1 cellular context compared by ENCODE assay signal in the genomic region with DNA sequence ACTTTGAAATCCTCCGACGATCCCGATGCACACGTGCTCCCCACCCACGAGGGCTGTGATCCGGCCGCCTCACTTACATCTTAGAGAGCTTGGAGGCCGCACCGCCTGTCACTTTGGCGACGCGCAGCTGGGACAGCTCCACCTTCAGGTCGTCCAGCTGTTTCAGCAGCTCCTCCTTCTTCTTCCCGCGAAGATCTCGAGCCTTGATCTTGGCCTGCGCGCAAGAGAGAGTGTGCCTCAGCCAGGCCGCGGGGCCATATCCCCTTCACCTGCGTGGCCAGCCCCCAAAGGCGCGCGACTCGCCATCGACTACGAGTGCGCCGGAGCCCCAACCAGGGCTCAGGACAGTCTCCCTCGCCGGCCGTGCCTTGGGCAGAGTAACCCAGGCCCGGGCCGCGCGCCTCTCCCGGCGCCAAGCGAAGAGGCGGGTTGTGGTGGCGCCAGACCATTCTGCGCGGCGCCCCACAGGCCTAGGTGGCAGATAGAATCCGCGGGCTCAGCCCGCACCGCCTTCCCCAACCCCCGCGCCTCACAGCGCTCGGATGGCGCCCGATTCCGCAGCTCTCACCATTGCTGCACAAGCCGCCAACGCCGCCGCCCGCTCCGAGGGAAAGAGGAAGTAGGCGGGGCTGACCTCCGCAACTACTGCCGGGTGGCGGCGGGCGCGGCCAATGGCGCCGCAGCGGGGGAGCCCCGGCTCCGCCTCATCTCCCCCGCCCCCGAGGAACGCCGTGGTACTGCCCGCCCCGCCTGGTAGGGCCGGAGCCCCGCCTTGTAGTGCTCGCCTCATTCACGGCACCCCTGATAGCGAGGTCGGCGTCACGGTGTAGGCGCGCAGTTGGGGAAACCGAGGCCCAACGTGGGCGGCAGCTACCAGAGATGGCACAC.
A peak's percentile ranks its signal among the peaks of the same experiment; 100 is the strongest.
TF ChIP-seq lines count a peak whose summit lies in the region.

A gene (plus strand): TSS at position 789 of the 888 bp plus-strand sequence. CDS start 7,161 bp downstream, outside the sequence.
A gene (minus strand): TSS at position 616 of the 888 bp plus-strand sequence. CDS start 45 bp downstream, at position 571.

TF ChIP-seq in K562, 482 proteins besides CTCF, POLR2A, EP300 and RAD21 (continued from another document and continues in another):
- TF ChIP-seq, protein P1, sequence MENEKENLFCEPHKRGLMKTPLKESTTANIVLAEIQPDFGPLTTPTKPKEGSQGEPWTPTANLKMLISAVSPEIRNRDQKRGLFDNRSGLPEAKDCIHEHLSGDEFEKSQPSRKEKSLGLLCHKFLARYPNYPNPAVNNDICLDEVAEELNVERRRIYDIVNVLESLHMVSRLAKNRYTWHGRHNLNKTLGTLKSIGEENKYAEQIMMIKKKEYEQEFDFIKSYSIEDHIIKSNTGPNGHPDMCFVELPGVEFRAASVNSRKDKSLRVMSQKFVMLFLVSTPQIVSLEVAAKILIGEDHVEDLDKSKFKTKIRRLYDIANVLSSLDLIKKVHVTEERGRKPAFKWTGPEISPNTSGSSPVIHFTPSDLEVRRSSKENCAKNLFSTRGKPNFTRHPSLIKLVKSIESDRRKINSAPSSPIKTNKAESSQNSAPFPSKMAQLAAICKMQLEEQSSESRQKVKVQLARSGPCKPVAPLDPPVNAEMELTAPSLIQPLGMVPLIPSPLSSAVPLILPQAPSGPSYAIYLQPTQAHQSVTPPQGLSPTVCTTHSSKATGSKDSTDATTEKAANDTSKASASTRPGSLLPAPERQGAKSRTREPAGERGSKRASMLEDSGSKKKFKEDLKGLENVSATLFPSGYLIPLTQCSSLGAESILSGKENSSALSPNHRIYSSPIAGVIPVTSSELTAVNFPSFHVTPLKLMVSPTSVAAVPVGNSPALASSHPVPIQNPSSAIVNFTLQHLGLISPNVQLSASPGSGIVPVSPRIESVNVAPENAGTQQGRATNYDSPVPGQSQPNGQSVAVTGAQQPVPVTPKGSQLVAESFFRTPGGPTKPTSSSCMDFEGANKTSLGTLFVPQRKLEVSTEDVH (IDR thresholded peaks at IDR 0.05; ENCODE audit: low read depth, partially characterized antibody), result peak; percentile 65
- TF ChIP-seq SMARCA4 (IDR thresholded peaks at IDR 0.05) (no peak), TSC22D4 (tag; IDR thresholded peaks at IDR 0.05) (no peak), HNRNPL (IDR thresholded peaks at IDR 0.05; ENCODE audit: low read depth, low read length) (peak; percentile 90), ZNF668 (CRISPR knock-in tag; IDR thresholded peaks at IDR 0.05) (no peak), TAL1 (IDR thresholded peaks at IDR 0.05) (no peak), ZFPM2 (CRISPR knock-in tag; IDR thresholded peaks at IDR 0.05) (0 out of 2 replicates have a peak, but pooled peaks have one; percentile 71), ZKSCAN3 (CRISPR knock-in tag; IDR thresholded peaks at IDR 0.05) (no peak), HDAC8 (tag; IDR thresholded peaks at IDR 0.05) (no peak), NFIX (CRISPR knock-in tag; IDR thresholded peaks at IDR 0.05; ENCODE audit: low read depth) (no peak), C11orf30 (IDR thresholded peaks at IDR 0.05; ENCODE audit: low read depth) (no peak), POLR2B (IDR thresholded peaks at IDR 0.05; ENCODE audit: low read depth, partially characterized antibody) (peak; percentile 91), ZNF644 (tag; IDR thresholded peaks at IDR 0.05; ENCODE audit: low read depth) (no peak), SLC30A9 (CRISPR knock-in tag; IDR thresholded peaks at IDR 0.05) (no peak), HIVEP1 (CRISPR knock-in tag; IDR thresholded peaks at IDR 0.05) (no peak), EHMT2 (IDR thresholded peaks at IDR 0.05) (no peak), ZSCAN29 (IDR thresholded peaks at IDR 0.05) (0 out of 2 replicates have a peak, but pooled peaks have one; percentile 52), SRSF3 (IDR thresholded peaks at IDR 0.05; ENCODE audit: insufficient read depth, low read length) (0 out of 2 replicates have a peak, but pooled peaks have one; percentile 93), HMG20B (CRISPR knock-in tag; IDR thresholded peaks at IDR 0.05) (no peak), SUPT5H (IDR thresholded peaks at IDR 0.05) (peak; percentile 97), PRPF4 (IDR thresholded peaks at IDR 0.05; ENCODE audit: insufficient read depth, low read depth, low read length, poor library complexity, severe bottlenecking) (peak; percentile 95), ESRRB (CRISPR knock-in tag; IDR thresholded peaks at IDR 0.05; ENCODE audit: borderline replicate concordance) (no peak), FUS (optimal IDR thresholded peaks at IDR 0.05; ENCODE audit: low read depth, low read length) (peak; percentile 83), CHD2 (IDR thresholded peaks at IDR 0.05; ENCODE audit: low read depth, low read length) (peak; percentile 29; the same call in 1 of the 2 replicates), MYNN (IDR thresholded peaks at IDR 0.05) (no peak), MYNN (CRISPR knock-in tag; IDR thresholded peaks at IDR 0.05) (no peak), SMAD3 (CRISPR knock-in tag; conservative IDR thresholded peaks at IDR 0.05) (no peak), BRD4 (IDR thresholded peaks at IDR 0.05) (peak; percentile 98), HEY1 (CRISPR knock-in tag; IDR thresholded peaks at IDR 0.05; ENCODE audit: borderline replicate concordance) (no peak), ZNF175 (CRISPR knock-in tag; IDR thresholded peaks at IDR 0.05; ENCODE audit: low read depth) (no peak), KLF16 (IDR thresholded peaks at IDR 0.05) (no peak), ZC3H4 (CRISPR knock-in tag; IDR thresholded peaks at IDR 0.05; ENCODE audit: borderline replicate concordance) (no peak), TEAD2 (tag; IDR thresholded peaks at IDR 0.05) (no peak), ZBTB8A (IDR thresholded peaks at IDR 0.05; ENCODE audit: partially characterized antibody) (no peak), YBX1 (IDR thresholded peaks at IDR 0.05) (no peak), ARNT (IDR thresholded peaks at IDR 0.05) (no peak), CCNT2 (IDR thresholded peaks at IDR 0.05; ENCODE audit: borderline replicate concordance, extremely low read depth, insufficient read length, low read depth, low read length) (peak; percentile 96), EWSR1 (IDR thresholded peaks at IDR 0.05; ENCODE audit: borderline replicate concordance, low read depth, partially characterized antibody) (no peak), SNRNP70 (optimal IDR thresholded peaks at IDR 0.05; ENCODE audit: low read depth, low read length) (no peak), NELFE (IDR thresholded peaks at IDR 0.05; ENCODE audit: insufficient read depth, insufficient read length) (no peak), ZNF324 (CRISPR knock-in tag; IDR thresholded peaks at IDR 0.05) (no peak), EGR1 (conservative IDR thresholded peaks at IDR 0.05) (peak; percentile 85)
- TF ChIP-seq, protein P2, sequence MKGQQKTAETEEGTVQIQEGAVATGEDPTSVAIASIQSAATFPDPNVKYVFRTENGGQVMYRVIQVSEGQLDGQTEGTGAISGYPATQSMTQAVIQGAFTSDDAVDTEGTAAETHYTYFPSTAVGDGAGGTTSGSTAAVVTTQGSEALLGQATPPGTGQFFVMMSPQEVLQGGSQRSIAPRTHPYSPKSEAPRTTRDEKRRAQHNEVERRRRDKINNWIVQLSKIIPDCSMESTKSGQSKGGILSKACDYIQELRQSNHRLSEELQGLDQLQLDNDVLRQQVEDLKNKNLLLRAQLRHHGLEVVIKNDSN (CRISPR knock-in tag; IDR thresholded peaks at IDR 0.05), result no peak
- TF ChIP-seq, protein P3, sequence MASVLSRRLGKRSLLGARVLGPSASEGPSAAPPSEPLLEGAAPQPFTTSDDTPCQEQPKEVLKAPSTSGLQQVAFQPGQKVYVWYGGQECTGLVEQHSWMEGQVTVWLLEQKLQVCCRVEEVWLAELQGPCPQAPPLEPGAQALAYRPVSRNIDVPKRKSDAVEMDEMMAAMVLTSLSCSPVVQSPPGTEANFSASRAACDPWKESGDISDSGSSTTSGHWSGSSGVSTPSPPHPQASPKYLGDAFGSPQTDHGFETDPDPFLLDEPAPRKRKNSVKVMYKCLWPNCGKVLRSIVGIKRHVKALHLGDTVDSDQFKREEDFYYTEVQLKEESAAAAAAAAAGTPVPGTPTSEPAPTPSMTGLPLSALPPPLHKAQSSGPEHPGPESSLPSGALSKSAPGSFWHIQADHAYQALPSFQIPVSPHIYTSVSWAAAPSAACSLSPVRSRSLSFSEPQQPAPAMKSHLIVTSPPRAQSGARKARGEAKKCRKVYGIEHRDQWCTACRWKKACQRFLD (CRISPR knock-in tag; IDR thresholded peaks at IDR 0.05), result peak; percentile 41; the same call in 1 of the 2 replicates
- TF ChIP-seq, protein P4, sequence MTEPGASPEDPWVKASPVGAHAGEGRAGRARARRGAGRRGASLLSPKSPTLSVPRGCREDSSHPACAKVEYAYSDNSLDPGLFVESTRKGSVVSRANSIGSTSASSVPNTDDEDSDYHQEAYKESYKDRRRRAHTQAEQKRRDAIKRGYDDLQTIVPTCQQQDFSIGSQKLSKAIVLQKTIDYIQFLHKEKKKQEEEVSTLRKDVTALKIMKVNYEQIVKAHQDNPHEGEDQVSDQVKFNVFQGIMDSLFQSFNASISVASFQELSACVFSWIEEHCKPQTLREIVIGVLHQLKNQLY (CRISPR knock-in tag; conservative IDR thresholded peaks at IDR 0.05), result peak in 1 of 2 experiments; percentile 61; a peak in 1 of 4 replicates
- TF ChIP-seq, protein P5, sequence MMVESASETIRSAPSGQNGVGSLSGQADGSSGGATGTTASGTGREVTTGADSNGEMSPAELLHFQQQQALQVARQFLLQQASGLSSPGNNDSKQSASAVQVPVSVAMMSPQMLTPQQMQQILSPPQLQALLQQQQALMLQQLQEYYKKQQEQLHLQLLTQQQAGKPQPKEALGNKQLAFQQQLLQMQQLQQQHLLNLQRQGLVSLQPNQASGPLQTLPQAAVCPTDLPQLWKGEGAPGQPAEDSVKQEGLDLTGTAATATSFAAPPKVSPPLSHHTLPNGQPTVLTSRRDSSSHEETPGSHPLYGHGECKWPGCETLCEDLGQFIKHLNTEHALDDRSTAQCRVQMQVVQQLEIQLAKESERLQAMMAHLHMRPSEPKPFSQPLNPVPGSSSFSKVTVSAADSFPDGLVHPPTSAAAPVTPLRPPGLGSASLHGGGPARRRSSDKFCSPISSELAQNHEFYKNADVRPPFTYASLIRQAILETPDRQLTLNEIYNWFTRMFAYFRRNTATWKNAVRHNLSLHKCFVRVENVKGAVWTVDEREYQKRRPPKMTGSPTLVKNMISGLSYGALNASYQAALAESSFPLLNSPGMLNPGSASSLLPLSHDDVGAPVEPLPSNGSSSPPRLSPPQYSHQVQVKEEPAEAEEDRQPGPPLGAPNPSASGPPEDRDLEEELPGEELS (CRISPR knock-in tag; IDR thresholded peaks at IDR 0.05; ENCODE audit: borderline replicate concordance), result no peak
- TF ChIP-seq, protein P6, sequence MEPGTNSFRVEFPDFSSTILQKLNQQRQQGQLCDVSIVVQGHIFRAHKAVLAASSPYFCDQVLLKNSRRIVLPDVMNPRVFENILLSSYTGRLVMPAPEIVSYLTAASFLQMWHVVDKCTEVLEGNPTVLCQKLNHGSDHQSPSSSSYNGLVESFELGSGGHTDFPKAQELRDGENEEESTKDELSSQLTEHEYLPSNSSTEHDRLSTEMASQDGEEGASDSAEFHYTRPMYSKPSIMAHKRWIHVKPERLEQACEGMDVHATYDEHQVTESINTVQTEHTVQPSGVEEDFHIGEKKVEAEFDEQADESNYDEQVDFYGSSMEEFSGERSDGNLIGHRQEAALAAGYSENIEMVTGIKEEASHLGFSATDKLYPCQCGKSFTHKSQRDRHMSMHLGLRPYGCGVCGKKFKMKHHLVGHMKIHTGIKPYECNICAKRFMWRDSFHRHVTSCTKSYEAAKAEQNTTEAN (CRISPR knock-in tag; IDR thresholded peaks at IDR 0.05), result peak; percentile 27; the same call in 1 of the 2 replicates
- TF ChIP-seq, protein P7, sequence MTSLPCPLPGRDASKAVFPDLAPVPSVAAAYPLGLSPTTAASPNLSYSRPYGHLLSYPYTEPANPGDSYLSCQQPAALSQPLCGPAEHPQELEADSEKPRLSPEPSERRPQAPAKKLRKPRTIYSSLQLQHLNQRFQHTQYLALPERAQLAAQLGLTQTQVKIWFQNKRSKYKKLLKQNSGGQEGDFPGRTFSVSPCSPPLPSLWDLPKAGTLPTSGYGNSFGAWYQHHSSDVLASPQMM (CRISPR knock-in tag; IDR thresholded peaks at IDR 0.05), result no peak
- TF ChIP-seq, protein P8, sequence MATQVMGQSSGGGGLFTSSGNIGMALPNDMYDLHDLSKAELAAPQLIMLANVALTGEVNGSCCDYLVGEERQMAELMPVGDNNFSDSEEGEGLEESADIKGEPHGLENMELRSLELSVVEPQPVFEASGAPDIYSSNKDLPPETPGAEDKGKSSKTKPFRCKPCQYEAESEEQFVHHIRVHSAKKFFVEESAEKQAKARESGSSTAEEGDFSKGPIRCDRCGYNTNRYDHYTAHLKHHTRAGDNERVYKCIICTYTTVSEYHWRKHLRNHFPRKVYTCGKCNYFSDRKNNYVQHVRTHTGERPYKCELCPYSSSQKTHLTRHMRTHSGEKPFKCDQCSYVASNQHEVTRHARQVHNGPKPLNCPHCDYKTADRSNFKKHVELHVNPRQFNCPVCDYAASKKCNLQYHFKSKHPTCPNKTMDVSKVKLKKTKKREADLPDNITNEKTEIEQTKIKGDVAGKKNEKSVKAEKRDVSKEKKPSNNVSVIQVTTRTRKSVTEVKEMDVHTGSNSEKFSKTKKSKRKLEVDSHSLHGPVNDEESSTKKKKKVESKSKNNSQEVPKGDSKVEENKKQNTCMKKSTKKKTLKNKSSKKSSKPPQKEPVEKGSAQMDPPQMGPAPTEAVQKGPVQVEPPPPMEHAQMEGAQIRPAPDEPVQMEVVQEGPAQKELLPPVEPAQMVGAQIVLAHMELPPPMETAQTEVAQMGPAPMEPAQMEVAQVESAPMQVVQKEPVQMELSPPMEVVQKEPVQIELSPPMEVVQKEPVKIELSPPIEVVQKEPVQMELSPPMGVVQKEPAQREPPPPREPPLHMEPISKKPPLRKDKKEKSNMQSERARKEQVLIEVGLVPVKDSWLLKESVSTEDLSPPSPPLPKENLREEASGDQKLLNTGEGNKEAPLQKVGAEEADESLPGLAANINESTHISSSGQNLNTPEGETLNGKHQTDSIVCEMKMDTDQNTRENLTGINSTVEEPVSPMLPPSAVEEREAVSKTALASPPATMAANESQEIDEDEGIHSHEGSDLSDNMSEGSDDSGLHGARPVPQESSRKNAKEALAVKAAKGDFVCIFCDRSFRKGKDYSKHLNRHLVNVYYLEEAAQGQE (CRISPR knock-in tag; IDR thresholded peaks at IDR 0.05; ENCODE audit: low read depth), result peak; percentile 31
- TF ChIP-seq, protein P9, sequence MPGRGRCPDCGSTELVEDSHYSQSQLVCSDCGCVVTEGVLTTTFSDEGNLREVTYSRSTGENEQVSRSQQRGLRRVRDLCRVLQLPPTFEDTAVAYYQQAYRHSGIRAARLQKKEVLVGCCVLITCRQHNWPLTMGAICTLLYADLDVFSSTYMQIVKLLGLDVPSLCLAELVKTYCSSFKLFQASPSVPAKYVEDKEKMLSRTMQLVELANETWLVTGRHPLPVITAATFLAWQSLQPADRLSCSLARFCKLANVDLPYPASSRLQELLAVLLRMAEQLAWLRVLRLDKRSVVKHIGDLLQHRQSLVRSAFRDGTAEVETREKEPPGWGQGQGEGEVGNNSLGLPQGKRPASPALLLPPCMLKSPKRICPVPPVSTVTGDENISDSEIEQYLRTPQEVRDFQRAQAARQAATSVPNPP (IDR thresholded peaks at IDR 0.05; ENCODE audit: borderline replicate concordance, insufficient read depth, insufficient read length), result no peak
